Comparison of ENCODE assay signal across 8 cellular contexts in genomic region chr19:58361900-58362271, GRCh38. TPM values are rescaled to one million over a fixed set of nuclear protein-coding genes. Genes with fewer than 3 reads are reported as not detected.
DNase-seq lines count a peak whose midpoint lies in the region; ATAC-seq and TF ChIP-seq lines count a peak whose summit lies in the region.

No MANE protein-coding gene starts in this region.

- CTCF ChIA-PET in CD8-positive, alpha-beta memory T cell (lab: Charles Lee): interaction anchor here (1.4 to 2.1 kb wide), 3 partner anchors 15 to 158 kb away, joined by 5 to 13 read pairs (median 6); partner anchors contain the start of gene ZBTB45

- TF ChIP-seq EP300 in tibial nerve (IDR thresholded peaks at IDR 0.05): no peak

- DNase-seq in CD8-positive, alpha-beta memory T cell: peak in 2 of 5 donors; percentile 22 to 66
- DNase-seq in LHCN-M2 (ENCODE audit: low read depth) (peak; percentile 54), myocyte (ENCODE audit: low read depth) (peak; percentile 59), tibial nerve (ENCODE audit: low spot score in 2 of 2) (no peak)
- DNase-seq in activated CD4-positive, alpha-beta T cell treated with anti-CD3 and anti-CD28 coated beads for 48 hours: peak; percentile 74

- peaks cover 6 to 26% (median 11%) of the 10 kb centered on the region in 3 donors for H3K4me1 Mint-ChIP-seq in CD8-positive, alpha-beta memory T cell

- POLR2A ChIA-PET in CD8-positive, alpha-beta memory T cell (lab: Charles Lee): interaction anchor here (0.9 to 2.5 kb wide), 8 partner anchors 9 to 179 kb away, joined by 5 to 16 read pairs (median 8); partner anchors contain the start of genes ZNF132, ZNF274, ZNF837 and ZSCAN22

- TF ChIP-seq CTCF in tibial nerve (IDR thresholded peaks at IDR 0.05): no peak

- no peaks in the 10 kb centered on the region for H3K9me3 ChIP-seq in CD8-positive, alpha-beta memory T cell (ENCODE audit: low read length)
- H3K9me3 ChIP-seq in endocrine pancreas (ENCODE audit: control insufficient read depth, low read length) (no peaks in the 10 kb centered on the region), tibial nerve (no peaks in the 10 kb centered on the region)

- peak overlapping the region; percentile 70 for H3K9ac ChIP-seq in endocrine pancreas (ENCODE audit: control insufficient read depth, insufficient read depth, low read length)

- 3 to 4% methylated on average over 28 of the region's 28 CpGs for WGBS in tibial nerve, 2 donors

- H3K27me3 Mint-ChIP-seq in CD8-positive, alpha-beta memory T cell: no peaks in the 10 kb centered on the region

- no peaks in the 10 kb centered on the region for H3K9me3 Mint-ChIP-seq in CD8-positive, alpha-beta memory T cell

- TF ChIP-seq POLR2A in tibial nerve (IDR thresholded peaks at IDR 0.05): no peak

- peak overlapping the region; percentile 97 for H3K4me3 ChIP-seq in CD8-positive, alpha-beta memory T cell (ENCODE audit: low read length)
- peak overlapping the region; percentile 32 for H3K4me3 ChIP-seq in endocrine pancreas (ENCODE audit: control insufficient read depth, insufficient read depth, low read length)
- H3K4me3 ChIP-seq in tibial nerve: peak overlapping the region; percentile 61 to 84 (median 76)

- H3K4me1 ChIP-seq in CD8-positive, alpha-beta memory T cell (ENCODE audit: insufficient read depth, low read length): peaks cover 14% of the 10 kb centered on the region
- no peaks in the 10 kb centered on the region for H3K4me1 ChIP-seq in endocrine pancreas (ENCODE audit: control insufficient read depth, insufficient read depth, low read length)
- peaks cover 0 to 24% (median 9%) of the 10 kb centered on the region in 4 donors for H3K4me1 ChIP-seq in tibial nerve

- no peaks in the 10 kb centered on the region for H3K36me3 ChIP-seq in CD8-positive, alpha-beta memory T cell (ENCODE audit: insufficient read depth, low read length)
- no peaks in the 10 kb centered on the region for H3K36me3 ChIP-seq in endocrine pancreas (ENCODE audit: control insufficient read depth, insufficient read depth, low read length)
- peaks cover 0 to 37% (median 0%) of the 10 kb centered on the region in 3 donors for H3K36me3 ChIP-seq in tibial nerve

- peak overlapping the region; percentile 77 for H3K27ac ChIP-seq in CD8-positive, alpha-beta memory T cell (ENCODE audit: low read depth, low read length)
- peak overlapping the region; percentile 80 to 97 (median 94) for H3K27ac ChIP-seq in tibial nerve

- peak overlapping the region; percentile 85 to 98 (median 94) for H3K27ac Mint-ChIP-seq in CD8-positive, alpha-beta memory T cell

- H3K27me3 ChIP-seq in CD8-positive, alpha-beta memory T cell (ENCODE audit: insufficient read depth, low read length, poor library complexity, severe bottlenecking): no peaks in the 10 kb centered on the region
- H3K27me3 ChIP-seq in endocrine pancreas (ENCODE audit: control insufficient read depth, insufficient read depth, low read length) (no peaks in the 10 kb centered on the region), tibial nerve (peaks cover 0 to 4% of the 10 kb centered on the region in 2 donors)

- H3K4me3 Mint-ChIP-seq in CD8-positive, alpha-beta memory T cell: peak overlapping the region; percentile 85 to 100 (median 93)

- H3K36me3 Mint-ChIP-seq in CD8-positive, alpha-beta memory T cell: peaks cover 0 to 6% (median 0%) of the 10 kb centered on the region in 3 donors

- ATAC-seq in GM21381 (IDR thresholded peaks at IDR 0.05; ENCODE audit: unreplicated experiment) (peak; percentile 15), HG03521 (IDR thresholded peaks at IDR 0.05; ENCODE audit: unreplicated experiment) (no peak)

RNA-seq across cellular contexts. Expression of gene ZNF497, which starts 0.7 kb away (rescaled TPM):
- 1 to 10 TPM; 1.7 TPM for total RNA-seq in CD8-positive, alpha-beta memory T cell
- polyA plus RNA-seq in CD8-positive, alpha-beta memory T cell: 1.0 TPM
- total RNA-seq in LHCN-M2 (2014; rRNA removed) (1.1 TPM in 2 replicates), myocyte (1.5 and 1.7 TPM in 2 replicates), tibial nerve (1 to 10 TPM; 2.9 to 6.5 (median 3.9) TPM)
- 0.98 TPM for polyA plus RNA-seq in LHCN-M2 (2012)
- polyA plus RNA-seq in myocyte (2012): 2.9 TPM

RNA-seq across cellular contexts. Expression of gene A1BG, which starts 8.6 kb away (rescaled TPM):
- 10 to 100 TPM; 16.8 to 18.1 TPM for total RNA-seq in CD8-positive, alpha-beta memory T cell
- 70.8 TPM for polyA plus RNA-seq in CD8-positive, alpha-beta memory T cell
- total RNA-seq in LHCN-M2 (2014; rRNA removed) (27.7 and 62.6 TPM in 2 replicates), myocyte (31.5 and 49.6 TPM in 2 replicates), tibial nerve (100 to 1,000 TPM in 1 of 4 donors, 10 to 100 TPM in 3; 86.1 to 165 (median 97.6) TPM)
- 37.6 TPM for polyA plus RNA-seq in LHCN-M2 (2012)
- polyA plus RNA-seq in myocyte (2012): 46.8 TPM

RNA-seq across cellular contexts. Expression of gene ZNF837, which starts 18.9 kb away (rescaled TPM):
- 1 to 10 TPM; 1.8 to 2.3 TPM for total RNA-seq in CD8-positive, alpha-beta memory T cell
- polyA plus RNA-seq in CD8-positive, alpha-beta memory T cell: 4.6 TPM
- total RNA-seq in LHCN-M2 (2014; rRNA removed) (4.6 and 6.0 TPM in 2 replicates), myocyte (5.5 and 5.8 TPM in 2 replicates), tibial nerve (1 to 10 TPM; 1.3 to 6.9 (median 2.6) TPM)
- 1.6 TPM for polyA plus RNA-seq in LHCN-M2 (2012)
- polyA plus RNA-seq in myocyte (2012): 2.3 TPM

RNA-seq across cellular contexts. Expression of gene RPS5, which starts 25.2 kb away (rescaled TPM):
- 1,000 to 10,000 TPM; 1,588 to 1,639 TPM for total RNA-seq in CD8-positive, alpha-beta memory T cell
- polyA plus RNA-seq in CD8-positive, alpha-beta memory T cell: 1,069 TPM
- total RNA-seq in LHCN-M2 (2014; rRNA removed) (1,719 and 2,296 TPM in 2 replicates), myocyte (1,152 and 1,471 TPM in 2 replicates), tibial nerve (1,000 to 10,000 TPM; 1,161 to 1,574 (median 1,263) TPM)
- polyA plus RNA-seq in LHCN-M2 (2012): 1,753 TPM
- 1,111 TPM for polyA plus RNA-seq in myocyte (2012)

RNA-seq across cellular contexts. Expression of gene RNF225, which starts 33.6 kb away (rescaled TPM):
- under 1 TPM; 0.28 to 0.78 TPM for total RNA-seq in CD8-positive, alpha-beta memory T cell
- not detected for polyA plus RNA-seq in CD8-positive, alpha-beta memory T cell
- total RNA-seq in LHCN-M2 (2014; rRNA removed) (0.29 TPM in 1 of 2 replicates, not detected in the other), myocyte (not detected in 2 replicates), tibial nerve (not detected)
- not detected for polyA plus RNA-seq in LHCN-M2 (2012)
- polyA plus RNA-seq in myocyte (2012): not detected

Comparison
In these comparisons a context has a peak if more than half of its experiments do, and no peak if none do; other contexts are left out.
1. DNase-seq: peak in LHCN-M2 (single experiment), activated CD4-positive, alpha-beta T cell treated with anti-CD3 and anti-CD28 coated beads for 48 hours (single experiment) and myocyte (single experiment); none in tibial nerve (0 of 2).
2. H3K4me3 ChIP-seq: peak in every context shown above with its lines; median percentile 97 in CD8-positive, alpha-beta memory T cell; 76 in tibial nerve; 32 in endocrine pancreas.